Comparison of ENCODE assay signal across 1 cellular context in genomic region chr1:228102791-228103620, GRCh38.
A peak's percentile ranks its signal among the peaks of the same experiment; 100 is the strongest.
TF ChIP-seq lines count a peak whose summit lies in the region.

Gene C1orf35, minus strand, starts transcription at chr1:228103325. Its CDS starts 98 bp downstream, at chr1:228103227.

TF ChIP-seq in WTC11, 78 proteins besides CTCF, POLR2A, EP300 and RAD21 (continued from another document):
- TF ChIP-seq ARID4B (CRISPR knock-in tag; IDR thresholded peaks at IDR 0.05; ENCODE audit: borderline replicate concordance), result peak; percentile 86; the same call in 1 of the 2 replicates
- TF ChIP-seq NFE2L1 (CRISPR knock-in tag; IDR thresholded peaks at IDR 0.05), result peak; percentile 11; the same call in 1 of the 2 replicates
- TF ChIP-seq FOXK1 (CRISPR knock-in tag; IDR thresholded peaks at IDR 0.05), result peak; percentile 93
- TF ChIP-seq ELF4 (CRISPR knock-in tag; IDR thresholded peaks at IDR 0.05; ENCODE audit: low read depth), result no peak
- no peak for TF ChIP-seq OVOL2 (CRISPR knock-in tag; IDR thresholded peaks at IDR 0.05; ENCODE audit: borderline replicate concordance)
- no peak for TF ChIP-seq ZNF219 (CRISPR knock-in tag; IDR thresholded peaks at IDR 0.05; ENCODE audit: borderline replicate concordance)
- TF ChIP-seq MYBL2 (CRISPR knock-in tag; IDR thresholded peaks at IDR 0.05), result 0 out of 2 replicates have a peak, but pooled peaks have one; percentile 56
- peak; percentile 99 for TF ChIP-seq E2F5 (CRISPR knock-in tag; IDR thresholded peaks at IDR 0.05)
- TF ChIP-seq CREM (CRISPR knock-in tag; IDR thresholded peaks at IDR 0.05), result peak; percentile 100
- TF ChIP-seq MAX (CRISPR knock-in tag; IDR thresholded peaks at IDR 0.05), result peak; percentile 95
- peak; percentile 82 for TF ChIP-seq SMAD3 (CRISPR knock-in tag; IDR thresholded peaks at IDR 0.05; ENCODE audit: borderline replicate concordance)
- TF ChIP-seq SP1 (CRISPR knock-in tag; conservative IDR thresholded peaks at IDR 0.05), result peak; percentile 99
- TF ChIP-seq ZNF232 (CRISPR knock-in tag; IDR thresholded peaks at IDR 0.05), result peak; percentile 70; the same call in 1 of the 2 replicates
- TF ChIP-seq ERG (CRISPR knock-in tag; IDR thresholded peaks at IDR 0.05), result no peak
- no peak for TF ChIP-seq ATF3 (CRISPR knock-in tag; conservative IDR thresholded peaks at IDR 0.05)
- TF ChIP-seq RELA (CRISPR knock-in tag; IDR thresholded peaks at IDR 0.05; ENCODE audit: borderline replicate concordance), result peak; percentile 51; the same call in 1 of the 2 replicates
- no peak for TF ChIP-seq ZSCAN18 (CRISPR knock-in tag; IDR thresholded peaks at IDR 0.05)
- TF ChIP-seq AR (CRISPR knock-in tag; IDR thresholded peaks at IDR 0.05), result no peak
- TF ChIP-seq IRF2 (CRISPR knock-in tag; IDR thresholded peaks at IDR 0.05; ENCODE audit: borderline replicate concordance, low read depth), result no peak
- peak; percentile 87; the same call in 1 of the 2 replicates for TF ChIP-seq CREB1 (CRISPR knock-in tag; IDR thresholded peaks at IDR 0.05)
- peak; percentile 97 for TF ChIP-seq ATF1 (CRISPR knock-in tag; IDR thresholded peaks at IDR 0.05)
- TF ChIP-seq ZNF416 (CRISPR knock-in tag; IDR thresholded peaks at IDR 0.05), result peak; percentile 77; the same call in 1 of the 2 replicates
- TF ChIP-seq ETV6 (CRISPR knock-in tag; IDR thresholded peaks at IDR 0.05), result peak; percentile 70
- no peak for TF ChIP-seq ZNF532 (CRISPR knock-in tag; IDR thresholded peaks at IDR 0.05; ENCODE audit: borderline replicate concordance)
- 0 out of 2 replicates have a peak, but pooled peaks have one; percentile 16 for TF ChIP-seq USF2 (CRISPR knock-in tag; IDR thresholded peaks at IDR 0.05)
- 0 out of 2 replicates have a peak, but pooled peaks have one; percentile 29 for TF ChIP-seq ZNF281 (CRISPR knock-in tag; IDR thresholded peaks at IDR 0.05)
- TF ChIP-seq HMGXB4 (CRISPR knock-in tag; IDR thresholded peaks at IDR 0.05), result peak; percentile 88
- no peak for TF ChIP-seq RORB (CRISPR knock-in tag; IDR thresholded peaks at IDR 0.05)
- peak; percentile 91; the same call in 1 of the 2 replicates for TF ChIP-seq CBFB (CRISPR knock-in tag; IDR thresholded peaks at IDR 0.05; ENCODE audit: low read depth)
- peak; percentile 89; the same call in 1 of the 2 replicates for TF ChIP-seq ZBTB21 (CRISPR knock-in tag; IDR thresholded peaks at IDR 0.05; ENCODE audit: borderline replicate concordance)
- 0 out of 2 replicates have a peak, but pooled peaks have one; percentile 73 for TF ChIP-seq MLX (CRISPR knock-in tag; IDR thresholded peaks at IDR 0.05)
